ENCODE assay signal across 16 cellular contexts in genomic region chrX:134476284-134476683, GRCh38. TPM values are rescaled to one million over a fixed set of nuclear protein-coding genes. Genes with fewer than 3 reads are reported as not detected.
A peak's percentile ranks its signal among the peaks of the same experiment; 100 is the strongest.
DNase-seq lines count a peak whose midpoint lies in the region; ATAC-seq, FAIRE-seq and TF ChIP-seq lines count a peak whose summit lies in the region.
"Had no signal": no experiment of that assay in that cellular context is flagged by ENCODE, and none has a peak within 500 bp of the region (broad histone marks: within the 10 kb centered on the region; RNA-seq: fewer than 3 reads in every experiment).

No MANE protein-coding gene starts in this region.

- ATAC-seq in K562 (no peak), GM18498 (IDR thresholded peaks at IDR 0.05; ENCODE audit: unreplicated experiment) (no peak)
- ATAC-seq: GM12878 had no signal

- intact Hi-C loops in K562 (cut with micrococcal nuclease), result no loop called here
- intact Hi-C loops in Caco-2 (cut with micrococcal nuclease; ENCODE audit: unreplicated experiment), result no loop called here

- H3F3A ChIP-seq in SK-N-SH (replicated peaks; ENCODE audit: insufficient read depth), result peaks cover 5% of the 10 kb centered on the region

- TF ChIP-seq CTCF in SK-N-SH (IDR thresholded peaks at IDR 0.05) (no peak), K562 (IDR thresholded peaks at IDR 0.05 in 2 of 3, conservative IDR thresholded peaks at IDR 0.05 in 1 of 3; ENCODE audit: insufficient read depth in 2 of 3, low read depth in 1 of 3, low read length in 3 of 3) (no peak), Caco-2 (IDR thresholded peaks at IDR 0.05; ENCODE audit: insufficient read depth in 1 of 2, low read depth in 1 of 2, low read length in 1 of 2, severe bottlenecking in 1 of 2, unreplicated experiment in 1 of 2) (no peak)

- H3K27ac Mint-ChIP-seq in Caco-2 (ENCODE audit: unreplicated experiment), result no peak overlapping the region
- H3K27ac Mint-ChIP-seq: CD4-positive, alpha-beta memory T cell had no signal

- H3K36me3 ChIP-seq in SK-N-SH (replicated peaks in 1 of 2; ENCODE audit: control insufficient read depth in 1 of 2, insufficient read depth in 2 of 2, low read length in 1 of 2) (peaks cover 6 to 8% of the 10 kb centered on the region in 2 experiments), K562 (ENCODE audit: control insufficient read depth, insufficient read depth, low read length) (peaks cover 55% of the 10 kb centered on the region), Caco-2 (ENCODE audit: control insufficient read depth, insufficient read depth, low read length) (no peaks in the 10 kb centered on the region)

- H3K36me3 Mint-ChIP-seq in Caco-2 (ENCODE audit: insufficient read depth, unreplicated experiment), result no peaks in the 10 kb centered on the region

- no peaks in the 10 kb centered on the region for H3K9me3 ChIP-seq in SK-N-SH
- H3K9me3 ChIP-seq in K562 (replicated peaks; ENCODE audit: control insufficient read depth, insufficient read depth, low read depth, low read length), result no peaks in the 10 kb centered on the region
- H3K9me3 ChIP-seq in Caco-2, result no peaks in the 10 kb centered on the region
- H3K9me3 ChIP-seq: HAP-1 had no signal

- POLR2A ChIA-PET in HEK293T (lab: Yijun Ruan, JAX) (no interaction called here), SK-N-SH (lab: Yijun Ruan, JAX) (no interaction called here), K562 (lab: Yijun Ruan, JAX) (interaction anchor here (1.2 kb wide), 1 partner anchor 12 kb away, joined by 5 read pairs; no protein-coding TSS in a partner anchor), Caco-2 (lab: Charles Lee) (no interaction called here)

- 54% methylated on average over 1 of the region's 1 CpG for WGBS in SK-N-SH (ENCODE audit: low lambda C conversion rate)
- WGBS in K562 (ENCODE audit: insufficient coverage, low coverage, missing lambda C conversion rate), result 47% methylated on average over 1 of the region's 1 CpG

- CTCF ChIA-PET in HEK293T (lab: Yijun Ruan, JAX), result interaction anchor here (0.6 kb wide), 1 partner anchor 519 kb away, joined by 5 read pairs; no protein-coding TSS in a partner anchor
- CTCF ChIA-PET in SK-N-SH (lab: Yijun Ruan, JAX), result no interaction called here
- CTCF ChIA-PET in K562 (lab: Yijun Ruan, JAX; ENCODE audit: low intra/inter-chr PET ratio), result no interaction called here
- CTCF ChIA-PET in Caco-2 (lab: Charles Lee), result no interaction called here

- H3K9ac ChIP-seq in SK-N-SH (no peak overlapping the region), K562 (ENCODE audit: insufficient read depth in 1 of 2, low read depth in 2 of 2, low read length in 2 of 2) (no peak overlapping the region)

- H3K9me1 ChIP-seq in K562 (ENCODE audit: control insufficient read depth, insufficient read depth, low read length), result no peaks in the 10 kb centered on the region

- H3K9me2 ChIP-seq in SK-N-SH, result no peaks in the 10 kb centered on the region

- no peak overlapping the region for H3K4me3 Mint-ChIP-seq in Caco-2 (ENCODE audit: unreplicated experiment)
- H3K4me3 Mint-ChIP-seq: CD4-positive, alpha-beta memory T cell had no signal

- H3K4me1 ChIP-seq in SK-N-SH (ENCODE audit: control insufficient read depth in 1 of 2, insufficient read depth in 2 of 2, low read depth in 1 of 2, low read length in 1 of 2) (no peaks in the 10 kb centered on the region), K562 (replicated peaks in 1 of 2; ENCODE audit: control insufficient read depth in 2 of 2, insufficient read depth in 2 of 2, low read length in 2 of 2) (no peaks in the 10 kb centered on the region), Caco-2 (no peaks in the 10 kb centered on the region)
- H3K4me1 ChIP-seq: HAP-1 had no signal

- TF ChIP-seq POLR2A in K562 (conservative IDR thresholded peaks at IDR 0.05), result no peak
- TF ChIP-seq POLR2A in erythroblast (IDR thresholded peaks at IDR 0.05; ENCODE audit: low read length), result no peak

- in situ Hi-C loops in K562 (cut with MboI), result no loop called here

- TF ChIP-seq RAD21 in SK-N-SH (IDR thresholded peaks at IDR 0.05; ENCODE audit: low read length), result no peak
- no peak for TF ChIP-seq RAD21 in K562 (CRISPR knock-in tag; conservative IDR thresholded peaks at IDR 0.05 in 1 of 2, IDR thresholded peaks at IDR 0.05 in 1 of 2)

- H3K27me3 ChIP-seq in SK-N-SH (ENCODE audit: insufficient read depth) (no peaks in the 10 kb centered on the region; the same call in 1 of the 2 replicates), K562 (ENCODE audit: control insufficient read depth in 2 of 2, insufficient read depth in 2 of 2, low read length in 2 of 2) (no peaks in the 10 kb centered on the region), Caco-2 (replicated peaks; ENCODE audit: control insufficient read depth, insufficient read depth, low read length) (no peaks in the 10 kb centered on the region)

- H3K79me2 ChIP-seq in SK-N-SH (ENCODE audit: insufficient read depth) (peaks cover 16% of the 10 kb centered on the region), K562 (ENCODE audit: control insufficient read depth, insufficient read depth, low read length) (peaks cover 10% of the 10 kb centered on the region; the same call in 2 of the 3 replicates)

- H3K4me3 ChIP-seq in SK-N-SH (ENCODE audit: low read depth in 2 of 2, low read length in 1 of 2) (no peak overlapping the region), K562 (no peak overlapping the region), Caco-2 (ENCODE audit: low read depth, low read length) (no peak overlapping the region)
- H3K4me3 ChIP-seq: GM12878, HAP-1 had no signal

- H2AFZ ChIP-seq in SK-N-SH (ENCODE audit: low read depth), result no peak overlapping the region
- H2AFZ ChIP-seq in K562 (ENCODE audit: low read depth, low read length), result no peak overlapping the region

- BruUV-seq in K562 (replicated peaks; lab: Mats Ljungman, UMichigan) (no TSS peak), Caco-2 (replicated peaks; lab: Mats Ljungman, UMichigan) (no TSS peak)

- no peaks in the 10 kb centered on the region for H4K20me1 ChIP-seq in SK-N-SH (ENCODE audit: insufficient read depth)
- no peaks in the 10 kb centered on the region for H4K20me1 ChIP-seq in K562 (replicated peaks; ENCODE audit: control insufficient read depth, insufficient read depth, low read length)

- FAIRE-seq in K562 (lab: Jason Lieb, UNC), result no peak
- FAIRE-seq: GM12878, H54 had no signal

- TF ChIP-seq EP300 in SK-N-SH (IDR thresholded peaks at IDR 0.05; ENCODE audit: borderline replicate concordance in 1 of 2, low read depth in 1 of 2, low read length in 1 of 2) (no peak), K562 (IDR thresholded peaks at IDR 0.05; ENCODE audit: low read length) (no peak)

- DNase-seq in HEK293T (ENCODE audit: extremely low spot score), result no peak
- no peak for DNase-seq in SK-N-SH
- DNase-seq in K562 (ENCODE audit: extremely low read depth in 1 of 4, low spot score in 3 of 4), result no peak
- no peak for DNase-seq in erythroblast (lab: John Stamatoyannopoulos, UW)
- no peak for DNase-seq in Caco-2
- DNase-seq: C1 segment of cervical spinal cord; CD4-positive, alpha-beta memory T cell; COR-L47; DMS79; EL; GDM1; GOT3 had no signal

- no peaks in the 10 kb centered on the region for H3K4me1 Mint-ChIP-seq in Caco-2 (ENCODE audit: low read depth, unreplicated experiment)

- H3K9me3 Mint-ChIP-seq in Caco-2 (ENCODE audit: unreplicated experiment), result no peaks in the 10 kb centered on the region
- H3K9me3 Mint-ChIP-seq: CD4-positive, alpha-beta memory T cell had no signal

- H3K27ac ChIP-seq in SK-N-SH (ENCODE audit: low read depth in 2 of 2, low read length in 1 of 2), result no peak overlapping the region
- H3K27ac ChIP-seq in K562 (ENCODE audit: extremely low read depth, low read depth, low read length), result no peak overlapping the region

- H3K27me3 Mint-ChIP-seq in Caco-2 (ENCODE audit: insufficient read depth, unreplicated experiment), result no peaks in the 10 kb centered on the region
- H3K27me3 Mint-ChIP-seq: CD4-positive, alpha-beta memory T cell had no signal

- H3K4me2 ChIP-seq in SK-N-SH (no peak overlapping the region), K562 (ENCODE audit: insufficient read depth, low read length) (no peak overlapping the region)

TF ChIP-seq in HEK293T, 16 proteins besides CTCF, POLR2A, EP300 and RAD21 (continues in another document):
- no peak for TF ChIP-seq SP1 (IDR thresholded peaks at IDR 0.05)

TF ChIP-seq in SK-N-SH, 30 proteins besides CTCF, POLR2A, EP300 and RAD21 (continues in another document):
- TF ChIP-seq TCF12 (IDR thresholded peaks at IDR 0.05) (no peak), GABPA (IDR thresholded peaks at IDR 0.05; ENCODE audit: low read depth) (no peak)

TF ChIP-seq in K562, 482 proteins besides CTCF, POLR2A, EP300 and RAD21 (continues in another document):
- TF ChIP-seq MEIS2 (IDR thresholded peaks at IDR 0.05; ENCODE audit: partially characterized antibody), result peak; percentile 26

RNA-seq across cellular contexts. Expression of gene HPRT1, which starts 16.3 kb away (rescaled TPM):
- polyA plus RNA-seq in SK-N-SH (2012; rRNA removed) (33.2 and 42.3 TPM in 2 replicates), K562 (2011; rRNA removed) (71.5 and 104 TPM in 2 replicates), K562 (2014; fragmentation: Illumina TruSeq; extraction: Trizol) (154 and 158 TPM in 2 replicates), K562 (2014; fragmentation: Nextera tagmentation; extraction: Ambion mirVana) (100 to 1,000 TPM; 120 to 121 TPM), K562 (2014; rRNA removed) (100 and 106 TPM in 2 replicates)
- 68.6 and 97.4 TPM in 2 replicates for polyA plus RNA-seq in SK-N-SH (2012; cell fraction: cytosol; rRNA removed)
- 10.2 and 20.3 TPM in 2 replicates for polyA plus RNA-seq in SK-N-SH (2012; cell fraction: nucleus; rRNA removed)
- total RNA-seq in K562 (2011; cell fraction: chromatin; rRNA removed; ENCODE audit: low replicate concordance), result 17.7 and 28.9 TPM in 2 replicates
- total RNA-seq in K562 (2011; cell fraction: nucleolus; rRNA removed), result 7.0 and 9.9 TPM in 2 replicates
- 23.0 and 26.9 TPM in 2 replicates for total RNA-seq in K562 (2011; cell fraction: nucleoplasm; rRNA removed)
- total RNA-seq in K562 (2014; rRNA removed) (24.4 and 28.6 TPM in 2 replicates), K562 (2014; rRNA removed; fragmentation: Illumina TruSeq; extraction: Trizol) (56.4 and 64.8 TPM in 2 replicates), K562 (2015; rRNA removed; fragmentation: Illumina TruSeq; extraction: Trizol) (39.3 and 39.5 TPM in 2 replicates), K562 (2021) (96.8 and 98.0 TPM in 2 replicates), Caco-2 (2022) (48.0 and 50.2 TPM in 2 replicates)
- 18.6 and 32.6 TPM in 2 replicates for polyA plus RNA-seq in K562 (2011; cell fraction: cytosol; rRNA removed)
- polyA plus RNA-seq in K562 (2011; cell fraction: nucleus; rRNA removed), result 13.9 and 21.7 TPM in 2 replicates
- 75.7 and 109 TPM in 2 replicates for polyA plus RNA-seq in K562 (2012)
- 74.2 and 78.3 TPM in 2 replicates for polyA minus RNA-seq in K562 (2011; rRNA and poly(A)+ RNA removed)
- 36.2 and 39.2 TPM in 2 replicates for polyA minus RNA-seq in K562 (2011; cell fraction: cytosol; rRNA and poly(A)+ RNA removed)
- polyA minus RNA-seq in K562 (2011; cell fraction: nucleus; rRNA and poly(A)+ RNA removed), result 6.2 and 10.9 TPM in 2 replicates
